ENCODE assay signal across 21 cellular contexts in genomic region chr1:191629836-191630235, GRCh38.
"Had no signal": no experiment of that assay in that cellular context is flagged by ENCODE, and none has a peak within 500 bp of the region (broad histone marks: within the 10 kb centered on the region; RNA-seq: fewer than 3 reads in every experiment).

No MANE protein-coding gene starts in this region.

- H3K4me3 ChIP-seq: gastrocnemius medialis, heart left ventricle, lower lobe of right lung, sigmoid colon, stomach, thoracic aorta, upper lobe of right lung had no signal

- H3K9me3 ChIP-seq: gastrocnemius medialis, lower lobe of right lung, sigmoid colon, thoracic aorta, upper lobe of right lung had no signal

- ATAC-seq: gastrocnemius medialis, heart left ventricle, left colon, lower lobe of right lung, T-helper 17 cell, upper lobe of right lung had no signal

- H3K27me3 Mint-ChIP-seq: activated CD4-positive, alpha-beta T cell treated with anti-CD3 and anti-CD28 coated beads, Interleukin-2, amount 10 ng/mL, durations not matched to agents 7 days and 5 days; activated naive CD8-positive, alpha-beta T cell; progenitor cell of endocrine pancreas; T-helper 17 cell had no signal

- H3K4me1 Mint-ChIP-seq: activated CD4-positive, alpha-beta T cell treated with anti-CD3 and anti-CD28 coated beads, Interleukin-2, amount 10 ng/mL, durations not matched to agents 7 days and 5 days; mesothelial cell of epicardium; nephron progenitor cell; T-helper 17 cell had no signal

- H3K9me3 Mint-ChIP-seq: activated CD4-positive, alpha-beta T cell treated with anti-CD3 and anti-CD28 coated beads, Interleukin-2, amount 10 ng/mL, durations not matched to agents 7 days and 5 days; mesothelial cell of epicardium; nephron progenitor cell had no signal

- H3K27ac ChIP-seq: epithelial cell of prostate, gastrocnemius medialis, heart left ventricle, lower lobe of right lung, sigmoid colon, stomach, thoracic aorta, upper lobe of right lung had no signal

- DNase-seq: activated CD4-positive, alpha-beta T cell treated with anti-CD3 and anti-CD28 coated beads, Interleukin-2, amount 10 ng/mL, durations not matched to agents 7 days and 5 days; activated CD4-positive, CD25-positive, alpha-beta regulatory T cell; activated CD8-positive, alpha-beta memory T cell treated with anti-CD3 and anti-CD28 coated beads, Interleukin-2, amount 50 U/mL, for 48 hours; activated gamma-delta T cell treated with Interleukin-2 at 50 U/mL for 16 hours; cerebellar nuclear complex; effector CD8-positive, alpha-beta T cell; gastrocnemius medialis; heart left ventricle; left colon; lower lobe of right lung; nephron progenitor cell; sigmoid colon; stimulated activated CD4-positive, alpha-beta T cell treated with anti-CD3 and anti-CD28 coated beads, Interleukin-1b, Interleukin-23, amount 100 ng/mL, for 48 hours; stomach; T-helper 17 cell; upper lobe of right lung had no signal

- H3K4me1 ChIP-seq: gastrocnemius medialis, heart left ventricle, lower lobe of right lung, sigmoid colon, stomach, upper lobe of right lung had no signal

- H3K27me3 ChIP-seq: gastrocnemius medialis, heart left ventricle, sigmoid colon, stomach, upper lobe of right lung had no signal

- H3K4me3 Mint-ChIP-seq: activated CD4-positive, alpha-beta T cell treated with anti-CD3 and anti-CD28 coated beads, Interleukin-2, amount 10 ng/mL, durations not matched to agents 7 days and 5 days; activated naive CD8-positive, alpha-beta T cell; mesothelial cell of epicardium; nephron progenitor cell; T-helper 17 cell had no signal

- H3K27ac Mint-ChIP-seq: activated CD4-positive, alpha-beta T cell treated with anti-CD3 and anti-CD28 coated beads, Interleukin-2, amount 10 ng/mL, durations not matched to agents 7 days and 5 days; activated naive CD8-positive, alpha-beta T cell; mesothelial cell of epicardium; nephron progenitor cell; progenitor cell of endocrine pancreas; T-helper 17 cell had no signal

- H3K36me3 Mint-ChIP-seq: activated naive CD8-positive, alpha-beta T cell; mesothelial cell of epicardium had no signal

- H3K36me3 ChIP-seq: gastrocnemius medialis, heart left ventricle, lower lobe of right lung, sigmoid colon, stomach, thoracic aorta, upper lobe of right lung had no signal
